Comparison of ENCODE assay signal across 17 cellular contexts in the genomic region with DNA sequence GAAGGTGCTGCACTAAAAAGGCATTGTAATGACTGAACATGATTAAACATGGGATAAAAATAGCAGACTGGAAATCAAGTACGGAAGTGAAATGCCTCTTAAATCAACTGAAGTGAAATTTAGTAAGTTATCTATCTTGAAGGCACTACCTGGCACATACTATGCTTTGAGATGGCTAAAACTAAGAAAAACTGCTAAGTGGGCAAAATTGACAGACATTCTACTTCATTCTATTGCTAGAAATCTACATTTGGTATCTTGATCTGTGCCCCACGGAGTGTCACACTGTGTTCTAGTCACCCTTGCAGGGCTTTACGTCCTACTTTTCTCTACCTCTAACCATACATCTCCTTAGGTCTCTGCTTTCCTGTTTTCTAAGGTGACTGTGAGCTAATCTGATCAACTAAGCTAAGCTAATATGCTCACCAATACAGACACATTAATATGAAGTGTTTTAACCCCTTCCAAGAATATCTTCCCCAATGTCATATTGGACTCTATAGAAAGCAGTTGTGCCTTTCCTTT.
"Had no signal": no experiment of that assay in that cellular context is flagged by ENCODE, and none has a peak within 500 bp of the region (broad histone marks: within the 10 kb centered on the region; RNA-seq: fewer than 3 reads in every experiment).

No MANE protein-coding gene starts in this region.

- FAIRE-seq: colon had no signal

- DNase-seq: activated CD4-positive, alpha-beta T cell treated with anti-CD3 and anti-CD28 coated beads, Interleukin-2, amount 10 ng/mL, durations not matched to agents 24 days and 14 days; activated CD8-positive, alpha-beta T cell treated with anti-CD3 and anti-CD28 coated beads, Interleukin-2, amount 10 ng/mL, durations not matched to agents 7 days and 5 days; activated naive CD4-positive, alpha-beta T cell treated with anti-CD3 and anti-CD28 coated beads, Interleukin-2, amount 10 ng/mL, durations not matched to agents 7 days and 5 days; activated naive CD8-positive, alpha-beta T cell treated with anti-CD3 and anti-CD28 coated beads, Interleukin-2, amount 50 U/mL, for 24 hours; activated T-cell treated with anti-CD3 and anti-CD28 coated beads, Interleukin-2, amount 50 U/mL, for 4 hours; anterior cingulate cortex; central memory CD4-positive, alpha-beta T cell; dorsolateral prefrontal cortex; immature natural killer cell; kidney glomerular epithelial cell; left ventricle myocardium superior; naive B cell; stimulated activated CD4-positive, alpha-beta T cell treated with anti-CD3 and anti-CD28 coated beads, Interleukin-2, amount 100 ng/mL, for 24 hours; stimulated activated naive CD8-positive, alpha-beta T cell treated with anti-CD3 and anti-CD28 coated beads, Interleukin-15, Interleukin-2, amounts not matched to agents 100 U/mL and 50 U/mL, for 24 hours; substantia nigra; tibial artery had no signal
